Comparison of ENCODE assay signal across 16 cellular contexts in genomic region chr16:24825696-24826095, GRCh38.
DNase-seq lines count a peak whose midpoint lies in the region; ATAC-seq and TF ChIP-seq lines count a peak whose summit lies in the region.
"Had no signal": no experiment of that assay in that cellular context is flagged by ENCODE, and none has a peak within 500 bp of the region (broad histone marks: within the 10 kb centered on the region; RNA-seq: fewer than 3 reads in every experiment).

No MANE protein-coding gene starts in this region.

- H3K36me3 ChIP-seq in muscle layer of colon (ENCODE audit: insufficient read depth, low read length) = peaks cover 50% of the 10 kb centered on the region

- no peaks in the 10 kb centered on the region for H3K27me3 ChIP-seq in muscle layer of colon (ENCODE audit: control insufficient read depth in 1 of 2, insufficient read depth in 2 of 2, low read length in 2 of 2)

- TF ChIP-seq CTCF in RWPE1 (conservative IDR thresholded peaks at IDR 0.05; ENCODE audit: low read depth) (no peak), epithelial cell of esophagus (IDR thresholded peaks at IDR 0.05; ENCODE audit: insufficient read depth, low read depth, low read length, missing control alignments) (no peak)

- peaks cover 23% of the 10 kb centered on the region for H3K36me3 Mint-ChIP-seq in activated naive CD4-positive, alpha-beta T cell treated with anti-CD3 and anti-CD28 coated beads, Interleukin-2, amount 50 U/mL, for 24 hours

- POLR2A ChIA-PET in RWPE1 (lab: Yijun Ruan, JAX; ENCODE audit: low non-redundant PET) = interaction anchor here (0.5 kb wide), 1 partner anchor 245 kb away, joined by 7 read pairs; no protein-coding TSS in a partner anchor

- H3K4me3 ChIP-seq in epithelial cell of esophagus (ENCODE audit: low read length) = no peak overlapping the region
- no peak overlapping the region for H3K4me3 ChIP-seq in muscle layer of colon (ENCODE audit: low read depth in 1 of 2, low read length in 2 of 2)

- no peaks in the 10 kb centered on the region for H3K9me3 ChIP-seq in muscle layer of colon (ENCODE audit: low read length)
- H3K9me3 ChIP-seq: Caco-2 had no signal

- H3K27ac ChIP-seq in RWPE1 = no peak overlapping the region
- peak overlapping the region; percentile 12 for H3K27ac ChIP-seq in muscle layer of colon (ENCODE audit: low read depth, low read length)

- no peaks in the 10 kb centered on the region for H3K4me1 Mint-ChIP-seq in activated naive CD4-positive, alpha-beta T cell treated with anti-CD3 and anti-CD28 coated beads, Interleukin-2, amount 50 U/mL, for 24 hours
- no peaks in the 10 kb centered on the region for H3K4me1 Mint-ChIP-seq in stimulated activated naive CD8-positive, alpha-beta T cell treated with anti-CD3 and anti-CD28 coated beads, Interleukin-15, amount 100 ng/mL, for 72 hours
- H3K4me1 Mint-ChIP-seq: CD14-positive monocyte, IgD-negative memory B cell had no signal

- H3K27me3 Mint-ChIP-seq in activated naive CD4-positive, alpha-beta T cell treated with anti-CD3 and anti-CD28 coated beads, Interleukin-2, amount 50 U/mL, for 24 hours = no peaks in the 10 kb centered on the region
- H3K27me3 Mint-ChIP-seq in stimulated activated naive CD8-positive, alpha-beta T cell treated with anti-CD3 and anti-CD28 coated beads, Interleukin-15, amount 100 ng/mL, for 72 hours = no peaks in the 10 kb centered on the region
- H3K27me3 Mint-ChIP-seq: IgD-negative memory B cell had no signal

- peaks cover 10% of the 10 kb centered on the region for H3K4me1 ChIP-seq in muscle layer of colon (ENCODE audit: insufficient read depth, low read length)
- H3K4me1 ChIP-seq: Caco-2 had no signal

- ATAC-seq in GM18511 (IDR thresholded peaks at IDR 0.05; ENCODE audit: unreplicated experiment) = no peak
- no peak for ATAC-seq in stimulated activated naive CD8-positive, alpha-beta T cell treated with anti-CD3 and anti-CD28 coated beads, Interleukin-15, amount 100 ng/mL, for 72 hours

- H3K9ac ChIP-seq in muscle layer of colon (ENCODE audit: low read length) = no peak overlapping the region

- CTCF ChIA-PET in RWPE1 (lab: Yijun Ruan, JAX) = interaction anchor here (0.5 to 1.0 kb wide), 3 partner anchors 9 to 93 kb away, joined by 3 to 4 read pairs (median 3); no protein-coding TSS in a partner anchor

- H3K9me3 Mint-ChIP-seq in activated naive CD4-positive, alpha-beta T cell treated with anti-CD3 and anti-CD28 coated beads, Interleukin-2, amount 50 U/mL, for 24 hours = no peaks in the 10 kb centered on the region
- no peaks in the 10 kb centered on the region for H3K9me3 Mint-ChIP-seq in stimulated activated naive CD8-positive, alpha-beta T cell treated with anti-CD3 and anti-CD28 coated beads, Interleukin-15, amount 100 ng/mL, for 72 hours
- H3K9me3 Mint-ChIP-seq: CD14-positive monocyte had no signal

- H3K27ac Mint-ChIP-seq in activated naive CD4-positive, alpha-beta T cell treated with anti-CD3 and anti-CD28 coated beads, Interleukin-2, amount 50 U/mL, for 24 hours = peak overlapping the region; percentile 47
- no peak overlapping the region for H3K27ac Mint-ChIP-seq in stimulated activated naive CD8-positive, alpha-beta T cell treated with anti-CD3 and anti-CD28 coated beads, Interleukin-15, amount 100 ng/mL, for 72 hours
- H3K27ac Mint-ChIP-seq: CD14-positive monocyte, IgD-negative memory B cell had no signal

- DNase-seq in activated naive CD4-positive, alpha-beta T cell (lab: John Stamatoyannopoulos, UW) = no peak
- peak; percentile 28 for DNase-seq in RWPE1 (ENCODE audit: low spot score)
- DNase-seq in epithelial cell of esophagus (ENCODE audit: low read depth) = peak; percentile 93
- DNase-seq in COLO668 (lab: John Stamatoyannopoulos, UW; ENCODE audit: unreplicated experiment) = no peak
- no peak for DNase-seq in stimulated activated naive CD8-positive, alpha-beta T cell treated with anti-CD3 and anti-CD28 coated beads, Interleukin-15, amount 100 ng/mL, for 72 hours
- DNase-seq: Caco-2, DMS53, NCI-H1436, NCI-H2227 treated with DMSO at 0.1 percent for 48 hours, NCI-H69, Right ventricle myocardium superior had no signal

- H3K4me3 Mint-ChIP-seq in activated naive CD4-positive, alpha-beta T cell treated with anti-CD3 and anti-CD28 coated beads, Interleukin-2, amount 50 U/mL, for 24 hours = no peak overlapping the region
- no peak overlapping the region for H3K4me3 Mint-ChIP-seq in stimulated activated naive CD8-positive, alpha-beta T cell treated with anti-CD3 and anti-CD28 coated beads, Interleukin-15, amount 100 ng/mL, for 72 hours
- H3K4me3 Mint-ChIP-seq: CD14-positive monocyte had no signal

Comparison
In these comparisons a context has a peak if more than half of its experiments do, and no peak if none do; other contexts are left out.
1. DNase-seq: peak in RWPE1 (single experiment) and epithelial cell of esophagus (single experiment); none in activated naive CD4-positive, alpha-beta T cell (0 of 4), COLO668 (single experiment) and stimulated activated naive CD8-positive, alpha-beta T cell treated with anti-CD3 and anti-CD28 coated beads, Interleukin-15, amount 100 ng/mL, for 72 hours (0 of 2).